Comparison of ENCODE assay signal across 27 cellular contexts in the genomic region with DNA sequence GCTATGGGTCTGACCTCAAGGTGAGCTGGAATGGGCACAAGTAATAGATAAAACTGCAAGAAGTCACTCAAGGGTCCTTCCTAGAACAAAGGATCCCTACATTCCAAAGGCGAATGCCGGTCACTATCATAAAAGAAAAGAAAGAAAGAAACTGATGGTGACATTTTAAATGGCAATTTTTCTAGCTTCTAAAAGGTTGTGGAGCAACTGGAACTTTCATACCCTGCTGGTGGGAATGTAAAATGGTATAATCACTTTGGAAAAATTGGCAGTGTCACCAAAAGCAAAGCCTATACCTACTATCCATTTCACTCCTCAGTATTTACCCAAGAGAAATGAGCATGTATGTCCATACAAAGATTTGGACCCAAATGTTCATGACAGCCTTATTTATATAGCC. TPM values are rescaled to one million over a fixed set of nuclear protein-coding genes. Genes with fewer than 3 reads are reported as not detected.
"Had no signal": no experiment of that assay in that cellular context is flagged by ENCODE, and none has a peak within 500 bp of the region (broad histone marks: within the 10 kb centered on the region; RNA-seq: fewer than 3 reads in every experiment).

No MANE protein-coding gene starts in this region.

- DNase-seq: activated CD4-positive, alpha-beta T cell treated with anti-CD3 and anti-CD28 coated beads, Interleukin-2, amount 10 ng/mL, durations not matched to agents 24 days and 14 days; activated CD4-positive, CD25-positive, alpha-beta regulatory T cell; activated CD8-positive, alpha-beta T cell treated with anti-CD3 and anti-CD28 coated beads for 36 hours; activated naive CD4-positive, alpha-beta T cell treated with Interleukin-2 at 50 U/mL for 16 hours; activated naive CD8-positive, alpha-beta T cell treated with anti-CD3 and anti-CD28 coated beads, Interleukin-2, amount 10 ng/mL, durations not matched to agents 7 days and 5 days; activated T-cell treated with anti-CD3 and anti-CD28 coated beads, Interleukin-2, amount 50 U/mL, for 1 hour; central memory CD4-positive, alpha-beta T cell; cortex of kidney; effector CD4-positive, alpha-beta T cell; foreskin melanocyte; glutamatergic neuron; mammary epithelial cell; spleen; stimulated activated CD4-positive, alpha-beta T cell treated with anti-CD3 and anti-CD28 coated beads, Interleukin-4, amount 100 ng/mL, for 4 hours; T-cell; testis had no signal

- H3K9me3 ChIP-seq: spleen, testis had no signal

- H2AFZ ChIP-seq: neural progenitor cell had no signal

- H3K27me3 Mint-ChIP-seq: activated CD8-positive, alpha-beta T cell treated with anti-CD3 and anti-CD28 coated beads for 36 hours; activated naive CD8-positive, alpha-beta T cell treated with anti-CD3 and anti-CD28 coated beads, Interleukin-2, amount 10 ng/mL, durations not matched to agents 7 days and 5 days; stimulated activated memory B cell treated with anti-CD40 and anti-IgM and Interleukin-4, amounts not matched to agents 10 μg/mL and 1 μg/mL and 100 μg/mL, for 72 hours; T-cell had no signal

- H3K4me2 ChIP-seq: neural progenitor cell had no signal

- H3K9me3 Mint-ChIP-seq: activated CD4-positive, alpha-beta T cell treated with anti-CD3 and anti-CD28 coated beads, Interleukin-2, amount 10 ng/mL, durations not matched to agents 24 days and 14 days; activated CD8-positive, alpha-beta T cell treated with anti-CD3 and anti-CD28 coated beads for 36 hours; activated naive CD8-positive, alpha-beta T cell treated with anti-CD3 and anti-CD28 coated beads, Interleukin-2, amount 10 ng/mL, durations not matched to agents 7 days and 5 days; activated T-helper 17 cell treated with anti-CD3 and anti-CD28 coated beads, Interleukin-2, amount 50 U/mL, for 72 hours; brain; neural progenitor cell; stimulated activated memory B cell treated with anti-CD40 and anti-IgM and Interleukin-4, amounts not matched to agents 10 μg/mL and 1 μg/mL and 100 μg/mL, for 72 hours; T-cell had no signal

- H3K9ac ChIP-seq: neural progenitor cell had no signal

- H3K36me3 ChIP-seq: neural progenitor cell had no signal

- H3K27me3 ChIP-seq: neural progenitor cell, spleen, testis had no signal

- H3K27ac Mint-ChIP-seq: activated CD4-positive, alpha-beta T cell treated with anti-CD3 and anti-CD28 coated beads, Interleukin-2, amount 10 ng/mL, durations not matched to agents 24 days and 14 days; activated CD8-positive, alpha-beta T cell treated with anti-CD3 and anti-CD28 coated beads for 36 hours; activated T-helper 17 cell treated with anti-CD3 and anti-CD28 coated beads, Interleukin-2, amount 50 U/mL, for 72 hours; brain; neural progenitor cell; stimulated activated memory B cell treated with anti-CD40 and anti-IgM and Interleukin-4, amounts not matched to agents 10 μg/mL and 1 μg/mL and 100 μg/mL, for 72 hours had no signal

- H3K36me3 Mint-ChIP-seq: brain; neural progenitor cell; stimulated activated memory B cell treated with anti-CD40 and anti-IgM and Interleukin-4, amounts not matched to agents 10 μg/mL and 1 μg/mL and 100 μg/mL, for 72 hours; T-cell had no signal

- ATAC-seq: activated CD8-positive, alpha-beta T cell treated with anti-CD3 and anti-CD28 coated beads for 36 hours; activated T-helper 17 cell treated with anti-CD3 and anti-CD28 coated beads, Interleukin-2, amount 50 U/mL, for 72 hours; left lobe of liver; sciatic nerve; stimulated activated memory B cell treated with anti-CD40 and anti-IgM and Interleukin-4, amounts not matched to agents 10 μg/mL and 1 μg/mL and 100 μg/mL, for 72 hours; T-cell had no signal

- H3K27ac ChIP-seq: neural progenitor cell, SK-N-MC, testis had no signal

- H3K4me1 ChIP-seq: neural progenitor cell, testis had no signal

- H3K4me1 Mint-ChIP-seq: activated T-helper 17 cell treated with anti-CD3 and anti-CD28 coated beads, Interleukin-2, amount 50 U/mL, for 72 hours had no signal

- H3K4me3 Mint-ChIP-seq: activated CD4-positive, alpha-beta T cell treated with anti-CD3 and anti-CD28 coated beads, Interleukin-2, amount 10 ng/mL, durations not matched to agents 24 days and 14 days; activated CD8-positive, alpha-beta T cell treated with anti-CD3 and anti-CD28 coated beads for 36 hours; activated naive CD8-positive, alpha-beta T cell treated with anti-CD3 and anti-CD28 coated beads, Interleukin-2, amount 10 ng/mL, durations not matched to agents 7 days and 5 days; activated T-helper 17 cell treated with anti-CD3 and anti-CD28 coated beads, Interleukin-2, amount 50 U/mL, for 72 hours; brain; neural progenitor cell; stimulated activated memory B cell treated with anti-CD40 and anti-IgM and Interleukin-4, amounts not matched to agents 10 μg/mL and 1 μg/mL and 100 μg/mL, for 72 hours; T-cell had no signal

- H3K4me3 ChIP-seq: neural progenitor cell, SK-N-MC, spleen, testis had no signal

RNA-seq across cellular contexts. Expression of a gene that starts 4.2 kb away (rescaled TPM):
- total RNA-seq: mammary epithelial cell, osteocyte had no signal
- polyA plus RNA-seq: keratinocyte, mammary epithelial cell had no signal

RNA-seq across cellular contexts. Expression of a gene that starts 40.5 kb away (rescaled TPM):
- total RNA-seq: endothelial cell of umbilical vein, mammary epithelial cell, myocyte, osteocyte had no signal
- polyA plus RNA-seq: endothelial cell of umbilical vein, mammary epithelial cell had no signal

RNA-seq across cellular contexts. Expression of a gene that starts 53.4 kb away (rescaled TPM):
- total RNA-seq: activated CD4-positive, alpha-beta T cell treated with anti-CD3 and anti-CD28 coated beads, Interleukin-2, amount 10 ng/mL, durations not matched to agents 24 days and 14 days; activated CD8-positive, alpha-beta T cell treated with anti-CD3 and anti-CD28 coated beads for 36 hours; activated naive CD8-positive, alpha-beta T cell treated with anti-CD3 and anti-CD28 coated beads, Interleukin-2, amount 10 ng/mL, durations not matched to agents 7 days and 5 days; activated T-helper 17 cell treated with anti-CD3 and anti-CD28 coated beads, Interleukin-2, amount 50 U/mL, for 72 hours; endothelial cell of umbilical vein; osteocyte had no signal
- polyA plus RNA-seq: endothelial cell of umbilical vein, keratinocyte had no signal

RNA-seq across cellular contexts. Expression of a gene that starts 57.4 kb away (rescaled TPM):
- total RNA-seq: endothelial cell of umbilical vein, mammary epithelial cell, myocyte, osteocyte had no signal
- polyA plus RNA-seq: endothelial cell of umbilical vein, mammary epithelial cell had no signal
